8 cellular contexts compared by ENCODE assay signal in the genomic region with DNA sequence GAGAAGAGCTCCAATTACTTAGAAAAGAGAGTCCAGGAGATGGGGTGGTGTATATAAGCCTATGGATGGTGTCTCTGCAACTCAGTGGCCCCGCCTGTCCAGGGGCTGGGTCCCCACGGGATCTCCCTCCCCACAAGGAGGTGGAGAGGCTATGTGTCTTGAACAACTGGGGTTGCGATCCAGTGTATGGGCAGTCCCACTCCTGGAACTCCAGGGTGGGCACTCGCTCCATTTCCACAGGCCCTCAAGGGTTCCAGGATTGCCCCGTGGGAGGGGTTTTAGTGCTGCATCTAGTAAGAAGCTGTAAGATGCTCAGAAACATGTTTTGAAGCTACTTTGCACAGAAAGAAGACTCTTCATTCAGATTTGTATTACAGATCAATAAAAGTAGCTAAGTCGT. TPM values are rescaled to one million over a fixed set of nuclear protein-coding genes. Genes with fewer than 3 reads are reported as not detected.
A peak's percentile ranks its signal among the peaks of the same experiment; 100 is the strongest.
DNase-seq lines count a peak whose midpoint lies in the region; ATAC-seq and TF ChIP-seq lines count a peak whose summit lies in the region.

No MANE protein-coding gene starts in this region.

- H3K27ac ChIP-seq in AG04450 (ENCODE audit: low read depth, low read length) (peak overlapping the region; percentile 47), transverse colon (peak overlapping the region; percentile 98 to 100 (median 98))

- in situ Hi-C loops in transverse colon (cut with MboI; ENCODE audit: low pct_ligation_motif_present in 1 of 4, low pct_unique_long_range_greater_than_20kb in 1 of 4, low sequenced_read_pairs in 3 of 4) (no loop called here), KBM-7 (cut with MboI; ENCODE audit: low pct_unique_long_range_greater_than_20kb, low sequenced_read_pairs) (no loop called here)

- 21% methylated on average over 6 of the region's 6 CpGs; no CpG with 5 or more reads in 1 of the 2 donors for WGBS in transverse colon (ENCODE audit: low coverage in 1 of 2), 2 donors

- DNase-seq in AG04450 (ENCODE audit: low read depth, low spot score) = no peak
- peak; percentile 52 for DNase-seq in NAMALWA (ENCODE audit: low spot score)
- DNase-seq in cardiac fibroblast (ENCODE audit: low read depth in 2 of 2) = peak in 1 of 2 donors; percentile 20
- DNase-seq in medulla oblongata (ENCODE audit: extremely low spot score) = peak; percentile 49
- DNase-seq in transverse colon = peak; percentile 23
- DNase-seq in NCI-H1436 (lab: John Stamatoyannopoulos, UW) = no peak
- DNase-seq in KBM-7 = no peak

- H3K4me1 ChIP-seq in transverse colon = peaks cover 8 to 35% (median 24%) of the 10 kb centered on the region in 4 donors

- TF ChIP-seq POLR2A in transverse colon (IDR thresholded peaks at IDR 0.05) = no peak

- no peak for TF ChIP-seq EP300 in transverse colon (IDR thresholded peaks at IDR 0.05; ENCODE audit: low read depth)

- H3K9me3 ChIP-seq in AG04450 (ENCODE audit: control insufficient read depth, insufficient read depth, low read length) = no peaks in the 10 kb centered on the region
- no peaks in the 10 kb centered on the region for H3K9me3 ChIP-seq in transverse colon

- H3K27me3 ChIP-seq in AG04450 (ENCODE audit: control insufficient read depth, insufficient read depth, low read length) (peaks cover 14% of the 10 kb centered on the region), transverse colon (no peaks in the 10 kb centered on the region)

- POLR2A ChIA-PET in AG04450 (lab: Yijun Ruan, JAX) = interaction anchor here (0.7 to 1.9 kb wide), 3 partner anchors 10 to 104 kb away, joined by 3 to 7 read pairs (median 4); no protein-coding TSS in a partner anchor

- intact Hi-C loops in transverse colon (cut with DNase I; ENCODE audit: low total_unique reads) = loop anchor here (5.0 kb wide), 1 partner anchor 755 kb away; no protein-coding TSS in a partner anchor

- no peaks in the 10 kb centered on the region for H3K36me3 ChIP-seq in transverse colon

- peak; percentile 7 for ATAC-seq in GM18909 (IDR thresholded peaks at IDR 0.05; ENCODE audit: poor library complexity, unreplicated experiment)

- no peak for TF ChIP-seq CTCF in AG04450 (IDR thresholded peaks at IDR 0.05; ENCODE audit: low read depth, low read length)
- TF ChIP-seq CTCF in cardiac fibroblast (IDR thresholded peaks at IDR 0.05; ENCODE audit: low read depth, low read length) = no peak
- no peak for TF ChIP-seq CTCF in transverse colon (IDR thresholded peaks at IDR 0.05)

- H3K4me3 ChIP-seq in AG04450 (ENCODE audit: low read depth, low read length) = peak overlapping the region; percentile 93
- H3K4me3 ChIP-seq in cardiac fibroblast (replicated peaks in 1 of 2; ENCODE audit: low read depth in 2 of 2, low read length in 2 of 2) = peak overlapping the region; percentile 69 to 88
- H3K4me3 ChIP-seq in transverse colon = peak overlapping the region; percentile 29 to 96 (median 74)

- CTCF ChIA-PET in AG04450 (lab: Charles Lee) = interaction anchor here (0.7 to 3.0 kb wide), 6 partner anchors 9 to 187 kb away, joined by 3 to 14 read pairs (median 4); no protein-coding TSS in a partner anchor

RNA-seq across cellular contexts. Expression of a gene that starts 0.6 kb away (rescaled TPM):
- 66.1 and 98.3 TPM in 2 replicates for polyA plus RNA-seq in AG04450 (2011; rRNA removed)
- 92.8 and 163 TPM in 2 replicates for polyA minus RNA-seq in AG04450 (2011; rRNA and poly(A)+ RNA removed)
- 100 to 1,000 TPM in 1 of 4 donors, 10 to 100 TPM in 3; 14.2 to 272 (median 32.7) TPM for total RNA-seq in transverse colon

Comparison
In these comparisons a context has a peak if more than half of its experiments do, and no peak if none do; other contexts are left out.
1. DNase-seq: peak in NAMALWA (single experiment), medulla oblongata (single experiment) and transverse colon (single experiment); none in AG04450 (single experiment), NCI-H1436 (single experiment) and KBM-7 (single experiment).
2. Peak in every context shown above with its lines, with median percentiles within 50 percentile points of each other: H3K4me3 ChIP-seq.